In the genomic region with DNA sequence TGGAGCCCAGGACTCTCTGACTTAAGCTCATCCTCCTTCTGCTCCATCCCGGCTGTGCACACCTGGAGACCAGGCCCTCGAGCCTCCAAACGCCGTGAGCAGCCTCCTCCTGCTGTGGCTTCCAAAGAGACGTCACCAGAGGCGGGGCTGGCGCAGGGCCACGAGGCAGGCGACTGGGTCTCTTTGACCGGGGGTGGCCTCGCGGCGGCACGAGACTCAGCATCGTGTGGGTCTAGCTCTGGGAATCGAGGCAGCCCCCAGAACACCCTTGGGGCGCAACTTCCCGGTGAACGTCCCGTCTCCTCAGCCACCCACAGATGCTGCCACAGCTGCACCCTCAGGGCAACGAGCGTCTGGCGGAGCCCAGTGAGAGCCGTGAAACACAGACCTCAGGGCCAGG, we compare ENCODE assay signal across 9 cellular contexts. TPM values are rescaled to one million over a fixed set of nuclear protein-coding genes. Genes with fewer than 3 reads are reported as not detected.
DNase-seq lines count a peak whose midpoint lies in the region; ATAC-seq and TF ChIP-seq lines count a peak whose summit lies in the region.
"Had no signal": no experiment of that assay in that cellular context is flagged by ENCODE, and none has a peak within 500 bp of the region (broad histone marks: within the 10 kb centered on the region; RNA-seq: fewer than 3 reads in every experiment).

No MANE protein-coding gene starts in this region.

- no peaks in the 10 kb centered on the region for H3K36me3 ChIP-seq in lower lobe of right lung
- H3K36me3 ChIP-seq in transverse colon, result no peaks in the 10 kb centered on the region

- no peak for TF ChIP-seq EP300 in transverse colon (IDR thresholded peaks at IDR 0.05; ENCODE audit: low read depth)

- in situ Hi-C loops in transverse colon (cut with MboI; ENCODE audit: low pct_ligation_motif_present in 1 of 4, low pct_unique_long_range_greater_than_20kb in 1 of 4, low sequenced_read_pairs in 3 of 4), result no loop called here

- TF ChIP-seq CTCF in lower lobe of right lung (IDR thresholded peaks at IDR 0.05) (no peak), transverse colon (IDR thresholded peaks at IDR 0.05) (no peak), progenitor cell of endocrine pancreas (IDR thresholded peaks at IDR 0.05; ENCODE audit: unreplicated experiment) (no peak)

- H3K4me1 ChIP-seq in lower lobe of right lung (peaks cover 40% of the 10 kb centered on the region), transverse colon (peaks cover 8 to 44% (median 31%) of the 10 kb centered on the region in 4 donors)

- no peaks in the 10 kb centered on the region for H3K9me3 ChIP-seq in lower lobe of right lung
- no peaks in the 10 kb centered on the region for H3K9me3 ChIP-seq in transverse colon

- peak; percentile 61 for DNase-seq in activated T-cell treated with anti-CD3 and anti-CD28 coated beads, Interleukin-2, amount 50 U/mL, for 1 hour
- DNase-seq in activated T-cell treated with anti-CD3 and anti-CD28 coated beads for 4 hours (no peak), lower lobe of right lung (peak; percentile 49), transverse colon (peak; percentile 32), progenitor cell of endocrine pancreas (ENCODE audit: low spot score, unreplicated experiment) (no peak), NCI-H1436 (lab: John Stamatoyannopoulos, UW) (no peak)
- no peak for DNase-seq in activated T-helper 2 cell treated with anti-CD3 and anti-CD28 coated beads, Interferon-gamma antibody, Interleukin-2, Interleukin-4, amounts not matched to agents 10 μg/mL and 5 μg/mL and 100 μg/mL, durations not matched to agents 14 hours and 24 hours and 36 hours (ENCODE audit: low spot score)
- DNase-seq: NCI-H1048 had no signal

- intact Hi-C loops in activated T-helper 2 cell treated with anti-CD3 and anti-CD28 coated beads, Interferon-gamma antibody, Interleukin-2, Interleukin-4, amounts not matched to agents 10 μg/mL and 5 μg/mL and 100 μg/mL, durations not matched to agents 14 hours and 24 hours and 36 hours (cut with micrococcal nuclease), result loop anchor here (5.0 kb wide), 2 partner anchors 38 to 42 kb away; no protein-coding TSS in a partner anchor
- intact Hi-C loops in lower lobe of right lung (cut with DNase I) (no loop called here), transverse colon (cut with DNase I; ENCODE audit: low total_unique reads) (no loop called here)

- 71 to 80% methylated on average over 1 to 24 of the region's 24 CpGs for WGBS in transverse colon (ENCODE audit: low coverage in 1 of 2), 2 donors

- peaks cover 30% of the 10 kb centered on the region for H3K4me1 Mint-ChIP-seq in activated T-helper 2 cell treated with anti-CD3 and anti-CD28 coated beads, Interferon-gamma antibody, Interleukin-2, Interleukin-4, amounts not matched to agents 10 μg/mL and 5 μg/mL and 100 μg/mL, durations not matched to agents 14 hours and 24 hours and 36 hours (ENCODE audit: low read depth)
- H3K4me1 Mint-ChIP-seq in progenitor cell of endocrine pancreas (ENCODE audit: low read depth), result peaks cover 13% of the 10 kb centered on the region

- H3K27me3 ChIP-seq in lower lobe of right lung (ENCODE audit: low read depth), result no peaks in the 10 kb centered on the region
- H3K27me3 ChIP-seq in transverse colon, result no peaks in the 10 kb centered on the region

- H3K27me3 Mint-ChIP-seq in activated T-helper 2 cell treated with anti-CD3 and anti-CD28 coated beads, Interferon-gamma antibody, Interleukin-2, Interleukin-4, amounts not matched to agents 10 μg/mL and 5 μg/mL and 100 μg/mL, durations not matched to agents 14 hours and 24 hours and 36 hours (ENCODE audit: low read depth), result no peaks in the 10 kb centered on the region
- peaks cover 6% of the 10 kb centered on the region for H3K27me3 Mint-ChIP-seq in progenitor cell of endocrine pancreas

- H3K27ac ChIP-seq in lower lobe of right lung (no peak overlapping the region), transverse colon (peak overlapping the region; percentile 57 to 66 (median 64))

- TF ChIP-seq POLR2A in transverse colon (IDR thresholded peaks at IDR 0.05), result no peak

- peaks cover 6% of the 10 kb centered on the region for H3K36me3 Mint-ChIP-seq in activated T-helper 2 cell treated with anti-CD3 and anti-CD28 coated beads, Interferon-gamma antibody, Interleukin-2, Interleukin-4, amounts not matched to agents 10 μg/mL and 5 μg/mL and 100 μg/mL, durations not matched to agents 14 hours and 24 hours and 36 hours (ENCODE audit: low read depth)
- no peaks in the 10 kb centered on the region for H3K36me3 Mint-ChIP-seq in progenitor cell of endocrine pancreas (ENCODE audit: insufficient read depth)

- H3K27ac Mint-ChIP-seq in activated T-helper 2 cell treated with anti-CD3 and anti-CD28 coated beads, Interferon-gamma antibody, Interleukin-2, Interleukin-4, amounts not matched to agents 10 μg/mL and 5 μg/mL and 100 μg/mL, durations not matched to agents 14 hours and 24 hours and 36 hours, result no peak overlapping the region
- no peak overlapping the region for H3K27ac Mint-ChIP-seq in progenitor cell of endocrine pancreas

- no peaks in the 10 kb centered on the region for H3K9me3 Mint-ChIP-seq in activated T-helper 2 cell treated with anti-CD3 and anti-CD28 coated beads, Interferon-gamma antibody, Interleukin-2, Interleukin-4, amounts not matched to agents 10 μg/mL and 5 μg/mL and 100 μg/mL, durations not matched to agents 14 hours and 24 hours and 36 hours
- no peaks in the 10 kb centered on the region for H3K9me3 Mint-ChIP-seq in progenitor cell of endocrine pancreas (ENCODE audit: low read depth)

- H3K4me3 ChIP-seq in lower lobe of right lung, result no peak overlapping the region
- H3K4me3 ChIP-seq in transverse colon, result no peak overlapping the region

- H3K4me3 Mint-ChIP-seq in activated T-helper 2 cell treated with anti-CD3 and anti-CD28 coated beads, Interferon-gamma antibody, Interleukin-2, Interleukin-4, amounts not matched to agents 10 μg/mL and 5 μg/mL and 100 μg/mL, durations not matched to agents 14 hours and 24 hours and 36 hours (ENCODE audit: low read depth), result peak overlapping the region; percentile 13
- no peak overlapping the region for H3K4me3 Mint-ChIP-seq in progenitor cell of endocrine pancreas (ENCODE audit: low read depth)

- ATAC-seq in lower lobe of right lung, result no peak
- no peak for ATAC-seq in esophagus mucosa

RNA-seq across cellular contexts. Expression of a gene that starts 22.8 kb away (rescaled TPM):
- 13.7 and 13.9 TPM in 2 replicates for total RNA-seq in activated T-helper 2 cell treated with anti-CD3 and anti-CD28 coated beads, Interferon-gamma antibody, Interleukin-2, Interleukin-4, amounts not matched to agents 10 μg/mL and 5 μg/mL and 100 μg/mL, durations not matched to agents 14 hours and 24 hours and 36 hours
- total RNA-seq in lower lobe of right lung, result 19.1 TPM
- total RNA-seq in transverse colon, result 10 to 100 TPM in 1 of 4 donors, 1 to 10 TPM in 3; 4.4 to 15.6 (median 8.5) TPM
- total RNA-seq in progenitor cell of endocrine pancreas, result 6.3 and 7.6 TPM in 2 replicates
- total RNA-seq in esophagus mucosa, result 1.6 TPM

Comparison
In these comparisons a context has a peak if more than half of its experiments do, and no peak if none do; other contexts are left out.
1. DNase-seq: peak in activated T-cell treated with anti-CD3 and anti-CD28 coated beads, Interleukin-2, amount 50 U/mL, for 1 hour (single experiment), lower lobe of right lung (single experiment) and transverse colon (single experiment); none in activated T-cell treated with anti-CD3 and anti-CD28 coated beads for 4 hours (single experiment), activated T-helper 2 cell treated with anti-CD3 and anti-CD28 coated beads, Interferon-gamma antibody, Interleukin-2, Interleukin-4, amounts not matched to agents 10 μg/mL and 5 μg/mL and 100 μg/mL, durations not matched to agents 14 hours and 24 hours and 36 hours (single experiment), progenitor cell of endocrine pancreas (single experiment) and NCI-H1436 (single experiment).